25 cellular contexts compared by ENCODE assay signal in genomic region chrX:133389975-133390374, GRCh38. TPM values are rescaled to one million over a fixed set of nuclear protein-coding genes. Genes with fewer than 3 reads are reported as not detected.
"Had no signal": no experiment of that assay in that cellular context is flagged by ENCODE, and none has a peak within 500 bp of the region (broad histone marks: within the 10 kb centered on the region; RNA-seq: fewer than 3 reads in every experiment).

No MANE protein-coding gene starts in this region.

- H3K27ac ChIP-seq: breast epithelium, foreskin keratinocyte, neutrophil, psoas muscle, right atrium auricular region, suprapubic skin, tibial artery had no signal

- H3K4me3 Mint-ChIP-seq: activated CD4-positive, alpha-beta memory T cell treated with anti-CD3 and anti-CD28 coated beads, Interleukin-2, amount 10 ng/mL, durations not matched to agents 7 days and 5 days; activated CD4-positive, alpha-beta T cell treated with anti-CD3 and anti-CD28 coated beads, Interleukin-2, amount 10 ng/mL, durations not matched to agents 7 days and 5 days; activated naive CD4-positive, alpha-beta T cell treated with anti-CD3 and anti-CD28 coated beads, Interleukin-2, amount 10 ng/mL, durations not matched to agents 7 days and 5 days; activated T-cell treated with anti-CD3 and anti-CD28 coated beads, Interleukin-2, amount 50 U/mL, for 24 hours; naive thymus-derived CD4-positive, alpha-beta T cell had no signal

- FAIRE-seq: islet of Langerhans, pancreas had no signal

- H3K36me3 Mint-ChIP-seq: activated naive CD4-positive, alpha-beta T cell treated with anti-CD3 and anti-CD28 coated beads, Interleukin-2, amount 10 ng/mL, durations not matched to agents 7 days and 5 days; naive thymus-derived CD4-positive, alpha-beta T cell had no signal

- ATAC-seq: foreskin keratinocyte; naive thymus-derived CD4-positive, alpha-beta T cell; psoas muscle had no signal

- H3K27ac Mint-ChIP-seq: activated CD4-positive, alpha-beta memory T cell treated with anti-CD3 and anti-CD28 coated beads, Interleukin-2, amount 10 ng/mL, durations not matched to agents 7 days and 5 days; activated CD4-positive, alpha-beta T cell treated with anti-CD3 and anti-CD28 coated beads, Interleukin-2, amount 10 ng/mL, durations not matched to agents 7 days and 5 days; activated naive CD4-positive, alpha-beta T cell treated with anti-CD3 and anti-CD28 coated beads, Interleukin-2, amount 10 ng/mL, durations not matched to agents 7 days and 5 days; activated T-cell treated with anti-CD3 and anti-CD28 coated beads, Interleukin-2, amount 50 U/mL, for 24 hours; naive thymus-derived CD4-positive, alpha-beta T cell had no signal

- DNase-seq: activated CD4-positive, alpha-beta memory T cell treated with anti-CD3 and anti-CD28 coated beads, Interleukin-2, amount 10 ng/mL, durations not matched to agents 7 days and 5 days; activated CD4-positive, alpha-beta T cell treated with anti-CD3 and anti-CD28 coated beads for 1 hour; activated CD4-positive, alpha-beta T cell treated with anti-CD3 and anti-CD28 coated beads, Interleukin-2, amount 10 ng/mL, durations not matched to agents 7 days and 5 days; activated CD8-positive, alpha-beta memory T cell treated with anti-CD3 and anti-CD28 coated beads, Interleukin-2, amount 50 U/mL, for 48 hours; activated gamma-delta T cell; activated naive CD4-positive, alpha-beta T cell treated with anti-CD3 and anti-CD28 coated beads, Interleukin-2, amount 10 ng/mL, durations not matched to agents 7 days and 5 days; activated T-cell treated with anti-CD3 and anti-CD28 coated beads, Interleukin-2, amount 50 U/mL, for 24 hours; amniotic stem cell; central memory CD4-positive, alpha-beta T cell; foreskin keratinocyte; mammary epithelial cell; naive thymus-derived CD4-positive, alpha-beta T cell; stimulated activated CD4-positive, alpha-beta T cell treated with anti-CD3 and anti-CD28 coated beads, Interleukin-15, amount 100 ng/mL, for 24 hours; stimulated activated CD4-positive, alpha-beta T cell treated with anti-CD3 and anti-CD28 coated beads, Interleukin-2, amount 100 ng/mL, for 24 hours; stimulated activated naive CD4-positive, alpha-beta T cell; T-helper 2 cell; tibial artery had no signal

- H3K9me3 ChIP-seq: breast epithelium, esophagus muscularis mucosa, neutrophil, pancreas, psoas muscle, right atrium auricular region, suprapubic skin, tibial artery had no signal

- H3K36me3 ChIP-seq: breast epithelium, esophagus muscularis mucosa, neutrophil, pancreas, right atrium auricular region, suprapubic skin, tibial artery had no signal

- H3K4me3 ChIP-seq: breast epithelium, esophagus muscularis mucosa, pancreas, psoas muscle, right atrium auricular region, suprapubic skin, tibial artery had no signal

- H3K27me3 Mint-ChIP-seq: activated CD4-positive, alpha-beta memory T cell treated with anti-CD3 and anti-CD28 coated beads, Interleukin-2, amount 10 ng/mL, durations not matched to agents 7 days and 5 days; activated naive CD4-positive, alpha-beta T cell treated with anti-CD3 and anti-CD28 coated beads, Interleukin-2, amount 10 ng/mL, durations not matched to agents 7 days and 5 days had no signal

- H3K4me1 Mint-ChIP-seq: activated CD4-positive, alpha-beta memory T cell treated with anti-CD3 and anti-CD28 coated beads, Interleukin-2, amount 10 ng/mL, durations not matched to agents 7 days and 5 days; activated CD4-positive, alpha-beta T cell treated with anti-CD3 and anti-CD28 coated beads, Interleukin-2, amount 10 ng/mL, durations not matched to agents 7 days and 5 days; activated naive CD4-positive, alpha-beta T cell treated with anti-CD3 and anti-CD28 coated beads, Interleukin-2, amount 10 ng/mL, durations not matched to agents 7 days and 5 days had no signal

- H3K27me3 ChIP-seq: esophagus muscularis mucosa, foreskin keratinocyte, neutrophil, pancreas, right atrium auricular region, suprapubic skin, tibial artery had no signal

- H3K4me1 ChIP-seq: breast epithelium, foreskin keratinocyte, right atrium auricular region, suprapubic skin had no signal

- H3K9me3 Mint-ChIP-seq: activated CD4-positive, alpha-beta memory T cell treated with anti-CD3 and anti-CD28 coated beads, Interleukin-2, amount 10 ng/mL, durations not matched to agents 7 days and 5 days; activated CD4-positive, alpha-beta T cell treated with anti-CD3 and anti-CD28 coated beads, Interleukin-2, amount 10 ng/mL, durations not matched to agents 7 days and 5 days; activated naive CD4-positive, alpha-beta T cell treated with anti-CD3 and anti-CD28 coated beads, Interleukin-2, amount 10 ng/mL, durations not matched to agents 7 days and 5 days; activated T-cell treated with anti-CD3 and anti-CD28 coated beads, Interleukin-2, amount 50 U/mL, for 24 hours; naive thymus-derived CD4-positive, alpha-beta T cell had no signal

RNA-seq across cellular contexts. Expression of gene GPC4, which starts 25.3 kb away (rescaled TPM):
- total RNA-seq: activated CD4-positive, alpha-beta memory T cell treated with anti-CD3 and anti-CD28 coated beads, Interleukin-2, amount 10 ng/mL, durations not matched to agents 7 days and 5 days; activated CD4-positive, alpha-beta T cell treated with anti-CD3 and anti-CD28 coated beads, Interleukin-2, amount 10 ng/mL, durations not matched to agents 7 days and 5 days had no signal
